8 cellular contexts compared by ENCODE assay signal in the genomic region with DNA sequence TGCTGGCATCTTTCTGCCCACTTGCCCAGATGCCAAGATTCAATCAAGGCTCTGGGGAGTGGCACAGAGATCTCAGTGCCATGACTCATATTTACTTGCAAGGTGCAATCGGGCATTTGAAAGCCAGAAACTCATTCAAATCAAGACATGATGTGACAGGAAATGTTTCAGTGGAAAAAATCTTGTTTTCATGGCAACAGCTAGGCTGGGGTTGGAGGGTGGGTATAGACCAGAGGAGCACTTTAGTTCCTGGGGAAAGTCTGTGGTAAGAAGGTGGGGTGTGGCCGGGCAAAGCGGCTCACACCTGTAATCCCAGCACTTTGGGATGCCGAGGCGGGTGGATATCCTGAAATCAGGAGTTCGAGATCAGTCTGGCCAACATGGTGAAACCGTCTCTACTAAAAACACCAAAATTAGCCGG. TPM values are rescaled to one million over a fixed set of nuclear protein-coding genes. Genes with fewer than 3 reads are reported as not detected.
DNase-seq lines count a peak whose midpoint lies in the region; ATAC-seq and TF ChIP-seq lines count a peak whose summit lies in the region.
"Had no signal": no experiment of that assay in that cellular context is flagged by ENCODE, and none has a peak within 500 bp of the region (broad histone marks: within the 10 kb centered on the region; RNA-seq: fewer than 3 reads in every experiment).

No MANE protein-coding gene starts in this region.

- no peaks in the 10 kb centered on the region for H3K36me3 ChIP-seq in upper lobe of right lung
- H3K36me3 ChIP-seq: gastroesophageal sphincter had no signal

- no peak overlapping the region for H3K4me3 ChIP-seq in upper lobe of right lung

- peaks cover 15% of the 10 kb centered on the region for H3K4me1 ChIP-seq in foreskin keratinocyte
- peaks cover 5% of the 10 kb centered on the region for H3K4me1 ChIP-seq in upper lobe of right lung

- H3K27me3 ChIP-seq in foreskin keratinocyte (no peaks in the 10 kb centered on the region), upper lobe of right lung (no peaks in the 10 kb centered on the region)
- H3K27me3 ChIP-seq: gastroesophageal sphincter had no signal

- TF ChIP-seq CTCF in foreskin keratinocyte (conservative IDR thresholded peaks at IDR 0.05) (no peak), upper lobe of right lung (IDR thresholded peaks at IDR 0.05) (no peak)

- ATAC-seq in foreskin keratinocyte (peak; percentile 81), upper lobe of right lung (peak; percentile 63)

- H3K27ac ChIP-seq in foreskin keratinocyte (peak overlapping the region; percentile 77), upper lobe of right lung (no peak overlapping the region)

- peak; percentile 32 for DNase-seq in activated naive CD4-positive, alpha-beta T cell treated with Interleukin-2 at 50 U/mL for 16 hours
- DNase-seq in activated naive CD4-positive, alpha-beta T cell (lab: John Stamatoyannopoulos, UW): no peak
- DNase-seq in foreskin keratinocyte (peak; percentile 98 to 99), upper lobe of right lung (no peak), NCI-H2227 treated with DMSO at 0.1 percent for 48 hours (lab: John Stamatoyannopoulos, UW) (no peak), NOMO-1 treated with DMSO at 0.1 percent for 48 hours (lab: John Stamatoyannopoulos, UW; ENCODE audit: unreplicated experiment) (no peak)

- no peaks in the 10 kb centered on the region for H3K9me3 ChIP-seq in upper lobe of right lung
- H3K9me3 ChIP-seq: gastroesophageal sphincter had no signal

- intact Hi-C loops in upper lobe of right lung (cut with DNase I): no loop called here

RNA-seq across cellular contexts. Expression of a gene that starts 1.2 kb away (rescaled TPM):
- total RNA-seq in foreskin keratinocyte (0.04 TPM in 1 of 2 replicates, not detected in the other), upper lobe of right lung (not detected)
- not detected in 2 replicates for polyA plus RNA-seq in foreskin keratinocyte
- total RNA-seq: aorta, gastroesophageal sphincter had no signal
- polyA plus RNA-seq: aorta had no signal

RNA-seq across cellular contexts. Expression of a gene that starts 26.0 kb away (rescaled TPM):
- total RNA-seq in foreskin keratinocyte (0.14 and 0.28 TPM in 2 replicates), upper lobe of right lung (7.5 TPM)
- 0.35 and 0.36 TPM in 2 replicates for polyA plus RNA-seq in foreskin keratinocyte

RNA-seq across cellular contexts. Expression of a gene that starts 35.0 kb away (rescaled TPM):
- not detected in 2 replicates for total RNA-seq in foreskin keratinocyte
- polyA plus RNA-seq in foreskin keratinocyte: 0.27 TPM in 1 of 2 replicates, not detected in the other
- not detected for total RNA-seq in upper lobe of right lung
- total RNA-seq: aorta, gastroesophageal sphincter had no signal

RNA-seq across cellular contexts. Expression of a gene that starts 43.2 kb away (rescaled TPM):
- total RNA-seq in foreskin keratinocyte (93.3 and 102 TPM in 2 replicates), upper lobe of right lung (84.4 TPM)
- 161 and 169 TPM in 2 replicates for polyA plus RNA-seq in foreskin keratinocyte

RNA-seq across cellular contexts. Expression of a gene that starts 46.3 kb away (rescaled TPM):
- total RNA-seq in foreskin keratinocyte (13.4 and 15.0 TPM in 2 replicates), upper lobe of right lung (29.4 TPM)
- polyA plus RNA-seq in foreskin keratinocyte: 12.5 and 13.5 TPM in 2 replicates

Comparison
In these comparisons a context has a peak if more than half of its experiments do, and no peak if none do; other contexts are left out.
1. DNase-seq: peak in activated naive CD4-positive, alpha-beta T cell treated with Interleukin-2 at 50 U/mL for 16 hours (single experiment) and foreskin keratinocyte (2 of 2); none in activated naive CD4-positive, alpha-beta T cell (0 of 4), upper lobe of right lung (single experiment), NCI-H2227 treated with DMSO at 0.1 percent for 48 hours (single experiment) and NOMO-1 treated with DMSO at 0.1 percent for 48 hours (single experiment).